28 cellular contexts compared by ENCODE assay signal in genomic region chr1:170385750-170386149, GRCh38.
"Had no signal": no experiment of that assay in that cellular context is flagged by ENCODE, and none has a peak within 500 bp of the region (broad histone marks: within the 10 kb centered on the region; RNA-seq: fewer than 3 reads in every experiment).

No MANE protein-coding gene starts in this region.

- DNase-seq: activated B cell treated with CpG ODN at 0.5 μM for 24 hours; activated CD4-positive, alpha-beta T cell treated with anti-CD3 and anti-CD28 coated beads for 48 hours; activated CD4-positive, alpha-beta T cell treated with anti-CD3 and anti-CD28 coated beads, Interleukin-2, amount 50 U/mL, for 1 hour; activated CD4-positive, alpha-beta T cell treated with anti-CD3 and anti-CD28 coated beads, Interleukin-2, amount 50 U/mL, for 48 hours; activated CD8-positive, alpha-beta memory T cell treated with anti-CD3 and anti-CD28 coated beads for 24 hours; activated CD8-positive, alpha-beta T cell treated with anti-CD3 and anti-CD28 coated beads for 36 hours; activated effector memory CD4-positive, alpha-beta T cell treated with Interleukin-2 at 50 U/mL for 16 hours; activated gamma-delta T cell treated with Interleukin-2 at 50 U/mL for 16 hours; activated naive CD4-positive, alpha-beta T cell treated with anti-CD3 and anti-CD28 coated beads, Interleukin-2, amount 50 U/mL, for 16 hours; activated naive CD4-positive, alpha-beta T cell treated with Interleukin-2 at 50 U/mL for 16 hours; activated T-cell treated with anti-CD3 and anti-CD28 coated beads, Interleukin-2, amount 50 U/mL, for 4 hours; amniotic stem cell; anterior cingulate cortex; body of pancreas; dorsolateral prefrontal cortex; effector memory CD4-positive, alpha-beta T cell; endodermal cell; erythroblast; foreskin keratinocyte; gastrocnemius medialis; glutamatergic neuron; heart left ventricle; T-helper 1 cell; T-helper 17 cell; T1000; WERI-Rb-1 had no signal

- ATAC-seq: activated CD4-positive, CD25-positive, alpha-beta regulatory T cell treated with anti-CD3 and anti-CD28 coated beads, Interleukin-2, amount 50 U/mL, for 24 hours; activated CD8-positive, alpha-beta T cell treated with anti-CD3 and anti-CD28 coated beads for 36 hours; activated T-cell treated with anti-CD3 and anti-CD28 coated beads, Interleukin-2, amount 50 U/mL, for 4 hours; activated T-helper 17 cell treated with anti-CD3 and anti-CD28 coated beads, Interleukin-2, amount 50 U/mL, for 72 hours; body of pancreas; foreskin keratinocyte; gastrocnemius medialis; heart left ventricle; T-helper 17 cell had no signal
